Comparison of ENCODE assay signal across 19 cellular contexts in the genomic region with DNA sequence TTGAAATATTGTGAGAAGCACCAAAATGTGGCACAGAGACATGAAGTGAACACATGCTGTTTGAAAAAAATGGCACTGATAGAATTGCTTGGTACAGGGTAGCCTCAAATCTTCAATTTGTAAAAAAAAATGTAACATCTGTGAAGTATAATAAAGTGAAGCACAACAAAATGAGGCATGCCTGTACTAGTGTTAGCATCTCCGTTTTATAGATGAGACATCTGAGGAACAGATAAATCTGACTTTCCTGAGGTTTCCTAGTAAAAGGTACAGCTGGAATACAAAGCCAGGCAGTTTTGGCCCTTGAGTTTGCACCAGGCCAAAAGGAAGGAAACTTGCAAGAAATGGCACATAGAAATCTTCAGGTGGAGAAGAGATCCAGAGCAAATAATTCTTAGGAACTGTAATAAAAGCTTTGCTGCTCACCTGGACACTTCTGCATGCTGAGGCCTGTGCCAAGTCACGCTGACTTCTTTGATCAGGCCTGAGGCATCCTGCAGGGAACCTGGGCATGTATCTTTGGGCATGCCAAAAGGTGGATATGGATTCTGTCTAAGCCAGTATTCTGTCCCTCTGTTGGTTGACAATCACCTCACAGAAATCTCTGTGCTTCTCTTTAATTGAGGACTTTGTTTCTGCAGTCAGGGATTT.
DNase-seq lines count a peak whose midpoint lies in the region; ATAC-seq, FAIRE-seq and TF ChIP-seq lines count a peak whose summit lies in the region.
"Had no signal": no experiment of that assay in that cellular context is flagged by ENCODE, and none has a peak within 500 bp of the region (broad histone marks: within the 10 kb centered on the region; RNA-seq: fewer than 3 reads in every experiment).

No MANE protein-coding gene starts in this region.

- H3K4me3 ChIP-seq in RWPE2 (ENCODE audit: severe bottlenecking) (no peak overlapping the region), pancreas (no peak overlapping the region)
- H3K4me3 ChIP-seq: GM12878 had no signal

- ATAC-seq in RWPE2 (ENCODE audit: low read depth) (peak; percentile 33; the same call in 1 of the 3 replicates), pancreas (no peak)
- ATAC-seq: GM12878, HCT116, HepG2 had no signal

- no peaks in the 10 kb centered on the region for H3K27me3 ChIP-seq in RWPE2 (ENCODE audit: insufficient read depth, poor library complexity, severe bottlenecking)
- no peaks in the 10 kb centered on the region for H3K27me3 ChIP-seq in pancreas

- no peak overlapping the region for H3K27ac ChIP-seq in RWPE2 (ENCODE audit: poor library complexity, severe bottlenecking)
- H3K27ac ChIP-seq in epithelial cell of prostate = peak overlapping the region; percentile 51
- H3K27ac ChIP-seq in pancreas = no peak overlapping the region

- peaks cover 6% of the 10 kb centered on the region for H3K4me1 ChIP-seq in RWPE2 (ENCODE audit: insufficient read depth, poor library complexity, severe bottlenecking)
- no peaks in the 10 kb centered on the region for H3K4me1 ChIP-seq in pancreas
- H3K4me1 ChIP-seq: BE2C had no signal

- WGBS in pancreas, 2 donors = 77 to 82% methylated on average over 2 of the region's 2 CpGs

- H3K36me3 ChIP-seq in RWPE2 (ENCODE audit: low read depth) = no peaks in the 10 kb centered on the region
- no peaks in the 10 kb centered on the region for H3K36me3 ChIP-seq in pancreas
- H3K36me3 ChIP-seq: BE2C had no signal

- DNase-seq in DMS79 treated with DMSO at 0.1 percent for 48 hours (lab: John Stamatoyannopoulos, UW) (peak; percentile 56), RWPE2 (ENCODE audit: low spot score) (no peak), epithelial cell of prostate (ENCODE audit: low read depth, low spot score) (peak; percentile 10), UCSD-AML1 (lab: John Stamatoyannopoulos, UW; ENCODE audit: unreplicated experiment) (no peak), pancreas (no peak), DMS 273 (lab: John Stamatoyannopoulos, UW; ENCODE audit: unreplicated experiment) (no peak), MV-4-11 (lab: John Stamatoyannopoulos, UW) (no peak)
- DNase-seq: BE2C, GDM1, Karpas-422, NCI-H1105 treated with DMSO at 0.1 percent for 48 hours, NCI-H2029, NCI-H526 treated with DMSO at 0.1 percent for 48 hours, RPMI8226, SHP77 treated with DMSO at 0.1 percent for 48 hours, T-helper 1 cell had no signal

- no peaks in the 10 kb centered on the region for H3K9me3 ChIP-seq in RWPE2 (ENCODE audit: severe bottlenecking)
- H3K9me3 ChIP-seq in pancreas = no peaks in the 10 kb centered on the region
- H3K9me3 ChIP-seq: BE2C had no signal

- intact Hi-C loops in pancreas (cut with DNase I) = no loop called here

- no peak for FAIRE-seq in pancreas (lab: Jason Lieb, UNC)
- FAIRE-seq: GM12878, HepG2 had no signal

- TF ChIP-seq CTCF in RWPE2 (IDR thresholded peaks at IDR 0.05; ENCODE audit: poor library complexity, severe bottlenecking) (no peak), pancreas (IDR thresholded peaks at IDR 0.05) (no peak)

Comparison
In these comparisons a context has a peak if more than half of its experiments do, and no peak if none do; other contexts are left out.
1. DNase-seq: peak in DMS79 treated with DMSO at 0.1 percent for 48 hours (single experiment) and epithelial cell of prostate (single experiment); none in RWPE2 (single experiment), UCSD-AML1 (single experiment), pancreas (0 of 6), DMS 273 (single experiment) and MV-4-11 (single experiment).